In genomic region chr3:142031575-142031974, GRCh38 we compare ENCODE assay signal across 25 cellular contexts.
"Had no signal": no experiment of that assay in that cellular context is flagged by ENCODE, and none has a peak within 500 bp of the region (broad histone marks: within the 10 kb centered on the region; RNA-seq: fewer than 3 reads in every experiment).

No MANE protein-coding gene starts in this region.

- H3K36me3 ChIP-seq: left lung, lower lobe of right lung, neural progenitor cell, ovary, right atrium auricular region, right lobe of liver, tibial nerve, uterus had no signal

- H3K9me3 Mint-ChIP-seq: naive thymus-derived CD8-positive, alpha-beta T cell; stimulated activated naive CD8-positive, alpha-beta T cell treated with anti-CD3 and anti-CD28 coated beads, Interleukin-15, amount 100 ng/mL, for 72 hours; type B pancreatic cell had no signal

- H3K4me3 Mint-ChIP-seq: naive thymus-derived CD8-positive, alpha-beta T cell; neural progenitor cell; stimulated activated memory B cell treated with anti-CD40 and anti-IgM and Interleukin-4, amounts not matched to agents 10 μg/mL and 1 μg/mL and 100 μg/mL, for 72 hours; stimulated activated naive CD8-positive, alpha-beta T cell treated with anti-CD3 and anti-CD28 coated beads, Interleukin-15, amount 100 ng/mL, for 72 hours; type B pancreatic cell had no signal

- H3K27me3 Mint-ChIP-seq: naive thymus-derived CD8-positive, alpha-beta T cell; progenitor cell of endocrine pancreas; stimulated activated memory B cell treated with anti-CD40 and anti-IgM and Interleukin-4, amounts not matched to agents 10 μg/mL and 1 μg/mL and 100 μg/mL, for 72 hours; stimulated activated naive CD8-positive, alpha-beta T cell treated with anti-CD3 and anti-CD28 coated beads, Interleukin-15, amount 100 ng/mL, for 72 hours; type B pancreatic cell had no signal

- ATAC-seq: left colon; left lung; lower lobe of right lung; naive thymus-derived CD8-positive, alpha-beta T cell; right lobe of liver; stimulated activated memory B cell treated with anti-CD40 and anti-IgM and Interleukin-4, amounts not matched to agents 10 μg/mL and 1 μg/mL and 100 μg/mL, for 72 hours; stimulated activated naive CD8-positive, alpha-beta T cell treated with anti-CD3 and anti-CD28 coated beads, Interleukin-15, amount 100 ng/mL, for 72 hours had no signal

- H3K4me3 ChIP-seq: left lung, lower lobe of right lung, neural progenitor cell, ovary, right atrium auricular region, right lobe of liver, smooth muscle cell, tibial nerve, uterus had no signal

- H3K9me3 ChIP-seq: lower lobe of right lung, ovary, right atrium auricular region, right lobe of liver, tibial nerve, uterus had no signal

- H3K27ac ChIP-seq: lower lobe of right lung, neural progenitor cell, ovary, right atrium auricular region, right lobe of liver, tibial nerve, uterus had no signal

- H3K27ac Mint-ChIP-seq: neural progenitor cell; progenitor cell of endocrine pancreas; stimulated activated memory B cell treated with anti-CD40 and anti-IgM and Interleukin-4, amounts not matched to agents 10 μg/mL and 1 μg/mL and 100 μg/mL, for 72 hours; stimulated activated naive CD8-positive, alpha-beta T cell treated with anti-CD3 and anti-CD28 coated beads, Interleukin-15, amount 100 ng/mL, for 72 hours; type B pancreatic cell had no signal

- H3K27me3 ChIP-seq: left lung, neural progenitor cell, ovary, right atrium auricular region, right lobe of liver, tibial nerve, uterus had no signal

- H3K36me3 Mint-ChIP-seq: naive thymus-derived CD8-positive, alpha-beta T cell; stimulated activated memory B cell treated with anti-CD40 and anti-IgM and Interleukin-4, amounts not matched to agents 10 μg/mL and 1 μg/mL and 100 μg/mL, for 72 hours had no signal

- DNase-seq: hippocampal formation; kidney; left colon; left lung; lower lobe of right lung; mammary epithelial cell; mesenchymal stem cell; naive thymus-derived CD8-positive, alpha-beta T cell; ovary; right lobe of liver; stimulated activated CD4-positive, alpha-beta T cell treated with anti-CD3 and anti-CD28 coated beads, Interleukin-1b, Interleukin-23, amount 100 ng/mL, for 48 hours; stimulated activated CD4-positive, alpha-beta T cell treated with anti-CD3 and anti-CD28 coated beads, Interleukin-2, amount 100 ng/mL, for 48 hours; stimulated activated CD4-positive, alpha-beta T cell treated with anti-CD3 and anti-CD28 coated beads, Interleukin-4, amount 100 ng/mL, for 4 hours; stimulated activated CD8-positive, alpha-beta memory T cell treated with anti-CD3 and anti-CD28 coated beads, Interleukin-4, amount 100 ng/mL, for 48 hours; stimulated activated naive CD4-positive, alpha-beta T cell treated with Interleukin-2 at 50 U/mL for 16 hours; stimulated activated naive CD8-positive, alpha-beta T cell treated with anti-CD3 and anti-CD28 coated beads, Interleukin-15, amount 100 ng/mL, for 72 hours; substantia nigra; uterus had no signal
